Comparison of ENCODE assay signal across 23 cellular contexts in genomic region chr16:68206224-68206623, GRCh38. TPM values are rescaled to one million over a fixed set of nuclear protein-coding genes. Genes with fewer than 3 reads are reported as not detected.
DNase-seq lines count a peak whose midpoint lies in the region; ATAC-seq, FAIRE-seq and TF ChIP-seq lines count a peak whose summit lies in the region.
"Had no signal": no experiment of that assay in that cellular context is flagged by ENCODE, and none has a peak within 500 bp of the region (broad histone marks: within the 10 kb centered on the region; RNA-seq: fewer than 3 reads in every experiment).

No MANE protein-coding gene starts in this region.

- intact Hi-C loops in CD8-positive, alpha-beta T cell (cut with DNase I, micrococcal nuclease), result no loop called here
- intact Hi-C loops in endothelial cell of umbilical vein (cut with micrococcal nuclease), result no loop called here
- intact Hi-C loops in upper lobe of right lung (cut with DNase I), result no loop called here
- intact Hi-C loops in left ventricle myocardium superior (cut with micrococcal nuclease), result no loop called here

- peak overlapping the region; percentile 66 for H3K27ac Mint-ChIP-seq in activated naive CD8-positive, alpha-beta T cell
- no peak overlapping the region for H3K27ac Mint-ChIP-seq in activated naive CD8-positive, alpha-beta T cell treated with anti-CD3 and anti-CD28 coated beads, Interleukin-2, amount 50 U/mL, for 24 hours
- peak overlapping the region; percentile 25 for H3K27ac Mint-ChIP-seq in CD8-positive, alpha-beta T cell
- H3K27ac Mint-ChIP-seq: GM23338 had no signal

- no TSS peak for BruUV-seq in endothelial cell of umbilical vein (replicated peaks; lab: Mats Ljungman, UMichigan)

- H3K9me3 ChIP-seq in CD8-positive, alpha-beta T cell (ENCODE audit: low read length), result no peaks in the 10 kb centered on the region
- no peaks in the 10 kb centered on the region for H3K9me3 ChIP-seq in endothelial cell of umbilical vein (replicated peaks; ENCODE audit: control insufficient read depth, insufficient read depth, low read length)
- H3K9me3 ChIP-seq in upper lobe of right lung, result no peaks in the 10 kb centered on the region
- H3K9me3 ChIP-seq: HAP-1, SK-N-SH had no signal

- H3K27ac ChIP-seq in CD8-positive, alpha-beta T cell (ENCODE audit: low read depth, low read length), result no peak overlapping the region
- no peak overlapping the region for H3K27ac ChIP-seq in endothelial cell of umbilical vein (ENCODE audit: insufficient read depth, low read depth, low read length)
- H3K27ac ChIP-seq in upper lobe of right lung, result no peak overlapping the region

- H3K79me2 ChIP-seq in endothelial cell of umbilical vein (ENCODE audit: control insufficient read depth, insufficient read depth, low read length), result no peaks in the 10 kb centered on the region

- H2AFZ ChIP-seq in endothelial cell of umbilical vein (ENCODE audit: low read depth, low read length), result no peak overlapping the region
- H2AFZ ChIP-seq: GM23338 had no signal

- dilution Hi-C loops in endothelial cell of umbilical vein (cut with MboI; ENCODE audit: extremely low pct_ligation_motif_present, low sequenced_read_pairs), result no loop called here

- FAIRE-seq in endothelial cell of umbilical vein (lab: Jason Lieb, UNC), result no peak
- FAIRE-seq: A204.1, GM12891 had no signal

- no peaks in the 10 kb centered on the region for H3K27me3 Mint-ChIP-seq in activated naive CD8-positive, alpha-beta T cell
- no peaks in the 10 kb centered on the region for H3K27me3 Mint-ChIP-seq in activated naive CD8-positive, alpha-beta T cell treated with anti-CD3 and anti-CD28 coated beads, Interleukin-2, amount 50 U/mL, for 24 hours
- H3K27me3 Mint-ChIP-seq in CD8-positive, alpha-beta T cell (ENCODE audit: low read depth), result no peaks in the 10 kb centered on the region
- H3K27me3 Mint-ChIP-seq: CD4-positive, CD25-positive, alpha-beta regulatory T cell had no signal

- H3K4me3 ChIP-seq in CD8-positive, alpha-beta T cell (ENCODE audit: low read depth, low read length), result no peak overlapping the region
- H3K4me3 ChIP-seq in endothelial cell of umbilical vein (replicated peaks in 1 of 3; ENCODE audit: insufficient read depth in 1 of 3, low read depth in 1 of 3, low read length in 3 of 3) (no peak overlapping the region), upper lobe of right lung (no peak overlapping the region)
- H3K4me3 ChIP-seq: GM23338, HAP-1 had no signal

- no peak for ATAC-seq in activated naive CD8-positive, alpha-beta T cell treated with anti-CD3 and anti-CD28 coated beads, Interleukin-2, amount 50 U/mL, for 24 hours
- no peak for ATAC-seq in CD8-positive, alpha-beta T cell
- peak; percentile 25 for ATAC-seq in upper lobe of right lung
- no peak for ATAC-seq in left ventricle myocardium superior
- ATAC-seq: GM23338, Panc1 had no signal

- H3K36me3 ChIP-seq in CD8-positive, alpha-beta T cell (ENCODE audit: insufficient read depth, low read length), result peaks cover 4% of the 10 kb centered on the region
- no peaks in the 10 kb centered on the region for H3K36me3 ChIP-seq in endothelial cell of umbilical vein (ENCODE audit: control insufficient read depth in 2 of 2, extremely low read depth in 1 of 2, insufficient read depth in 2 of 2, low read length in 2 of 2)
- peaks cover 9% of the 10 kb centered on the region for H3K36me3 ChIP-seq in upper lobe of right lung
- H3K36me3 ChIP-seq: HAP-1 had no signal

- no peak overlapping the region for H3K9ac ChIP-seq in endothelial cell of umbilical vein (replicated peaks; ENCODE audit: extremely low read depth, insufficient read depth, low read length)
- H3K9ac ChIP-seq: SK-N-SH had no signal

- H4K20me1 ChIP-seq in endothelial cell of umbilical vein (replicated peaks; ENCODE audit: control insufficient read depth, extremely low read depth, insufficient read depth, low read length), result no peaks in the 10 kb centered on the region

- no peaks in the 10 kb centered on the region for H3K9me1 ChIP-seq in endothelial cell of umbilical vein (replicated peaks; ENCODE audit: control insufficient read depth, extremely low read depth, insufficient read depth, low read length)

- H3K4me1 Mint-ChIP-seq in activated naive CD8-positive, alpha-beta T cell (ENCODE audit: low read depth), result peaks cover 44% of the 10 kb centered on the region
- H3K4me1 Mint-ChIP-seq in activated naive CD8-positive, alpha-beta T cell treated with anti-CD3 and anti-CD28 coated beads, Interleukin-2, amount 50 U/mL, for 24 hours, result peaks cover 30% of the 10 kb centered on the region
- H3K4me1 Mint-ChIP-seq in CD8-positive, alpha-beta T cell (ENCODE audit: low read depth), result peaks cover 36% of the 10 kb centered on the region
- H3K4me1 Mint-ChIP-seq: GM23338 had no signal

- CTCF ChIA-PET in CD8-positive, alpha-beta T cell (lab: Charles Lee), result interaction anchor here (0.6 to 0.9 kb wide), 3 partner anchors 22 to 303 kb away, joined by 3 to 5 read pairs (median 3); no protein-coding TSS in a partner anchor
- CTCF ChIA-PET in endothelial cell of umbilical vein (lab: Charles Lee), result interaction anchor here (0.9 to 1.4 kb wide), 5 partner anchors 8 to 141 kb away, joined by 3 to 5 read pairs (median 3); no protein-coding TSS in a partner anchor

- TF ChIP-seq CTCF in CD8-positive, alpha-beta T cell (IDR thresholded peaks at IDR 0.05), result no peak
- TF ChIP-seq CTCF in endothelial cell of umbilical vein (IDR thresholded peaks at IDR 0.05; ENCODE audit: extremely low read depth in 1 of 2, insufficient read depth in 1 of 2, low read depth in 1 of 2, low read length in 2 of 2) (no peak), upper lobe of right lung (IDR thresholded peaks at IDR 0.05) (no peak)

- H3K4me3 Mint-ChIP-seq in activated naive CD8-positive, alpha-beta T cell, result no peak overlapping the region
- H3K4me3 Mint-ChIP-seq in activated naive CD8-positive, alpha-beta T cell treated with anti-CD3 and anti-CD28 coated beads, Interleukin-2, amount 50 U/mL, for 24 hours, result no peak overlapping the region
- H3K4me3 Mint-ChIP-seq in CD8-positive, alpha-beta T cell, result no peak overlapping the region
- H3K4me3 Mint-ChIP-seq: CD4-positive, CD25-positive, alpha-beta regulatory T cell; GM23338 had no signal

- H3K4me2 ChIP-seq in endothelial cell of umbilical vein (ENCODE audit: insufficient read depth, low read length), result no peak overlapping the region
- H3K4me2 ChIP-seq: GM23338, SK-N-SH had no signal

- POLR2A ChIA-PET in CD8-positive, alpha-beta T cell (lab: Charles Lee), result no interaction called here
- POLR2A ChIA-PET in endothelial cell of umbilical vein (lab: Charles Lee), result no interaction called here

- H3K9me3 Mint-ChIP-seq in activated naive CD8-positive, alpha-beta T cell (ENCODE audit: low read depth), result no peaks in the 10 kb centered on the region
- no peaks in the 10 kb centered on the region for H3K9me3 Mint-ChIP-seq in activated naive CD8-positive, alpha-beta T cell treated with anti-CD3 and anti-CD28 coated beads, Interleukin-2, amount 50 U/mL, for 24 hours
- H3K9me3 Mint-ChIP-seq in CD8-positive, alpha-beta T cell, result no peaks in the 10 kb centered on the region
- H3K9me3 Mint-ChIP-seq: CD4-positive, CD25-positive, alpha-beta regulatory T cell; GM23338 had no signal

- TF ChIP-seq POLR2A in endothelial cell of umbilical vein (IDR thresholded peaks at IDR 0.05; ENCODE audit: low read depth, low read length), result no peak

- peaks cover 21% of the 10 kb centered on the region for H3K4me1 ChIP-seq in CD8-positive, alpha-beta T cell (ENCODE audit: insufficient read depth, low read length)
- H3K4me1 ChIP-seq in endothelial cell of umbilical vein (ENCODE audit: control insufficient read depth, extremely low read depth, insufficient read depth, low read length) (no peaks in the 10 kb centered on the region), upper lobe of right lung (no peaks in the 10 kb centered on the region)
- H3K4me1 ChIP-seq: HAP-1 had no signal

- DNase-seq in activated naive CD8-positive, alpha-beta T cell treated with anti-CD3 and anti-CD28 coated beads, Interleukin-2, amount 50 U/mL, for 24 hours, result no peak
- DNase-seq in CD8-positive, alpha-beta T cell, result no peak
- peak; percentile 29 for DNase-seq in endothelial cell of umbilical vein (ENCODE audit: low read depth, low spot score)
- no peak for DNase-seq in upper lobe of right lung
- DNase-seq in NCI-H2196 (lab: John Stamatoyannopoulos, UW; ENCODE audit: unreplicated experiment), result no peak
- no peak for DNase-seq in left ventricle myocardium superior
- DNase-seq: CD4-positive, CD25-positive, alpha-beta regulatory T cell; DND-41; KBM-7; NCI-H1092; NCI-H1436 treated with DMSO at 0.1 percent for 48 hours; NCI-H1930; NCI-H226; NCI-H524; NCI-H82; SIG-M5; SK-N-SH had no signal

- H3K27me3 ChIP-seq in CD8-positive, alpha-beta T cell (ENCODE audit: insufficient read depth, low read length), result no peaks in the 10 kb centered on the region
- H3K27me3 ChIP-seq in endothelial cell of umbilical vein (ENCODE audit: control insufficient read depth in 2 of 2, insufficient read depth in 2 of 2, low read length in 2 of 2) (no peaks in the 10 kb centered on the region), upper lobe of right lung (no peaks in the 10 kb centered on the region)

- peaks cover 2% of the 10 kb centered on the region for H3K36me3 Mint-ChIP-seq in activated naive CD8-positive, alpha-beta T cell
- peaks cover 23% of the 10 kb centered on the region for H3K36me3 Mint-ChIP-seq in activated naive CD8-positive, alpha-beta T cell treated with anti-CD3 and anti-CD28 coated beads, Interleukin-2, amount 50 U/mL, for 24 hours (ENCODE audit: low read depth)
- H3K36me3 Mint-ChIP-seq in CD8-positive, alpha-beta T cell, result peaks cover 30% of the 10 kb centered on the region

RNA-seq across cellular contexts. Expression of gene ESRP2, which starts 29.7 kb away (rescaled TPM):
- total RNA-seq in CD8-positive, alpha-beta T cell, result not detected
- total RNA-seq in endothelial cell of umbilical vein (0.66 and 0.99 TPM in 2 replicates), upper lobe of right lung (61.0 TPM), left ventricle myocardium superior (0.87 TPM)
- 0.57 and 0.70 TPM in 2 replicates for polyA plus RNA-seq in endothelial cell of umbilical vein
- 0.32 and 0.34 TPM in 2 replicates for polyA plus RNA-seq in endothelial cell of umbilical vein (2011; cell fraction: cytosol; rRNA removed)
- 1.5 and 3.2 TPM in 2 replicates for polyA plus RNA-seq in endothelial cell of umbilical vein (2011; cell fraction: nucleus; rRNA removed)
- polyA plus RNA-seq in endothelial cell of umbilical vein (2012), result 0.44 and 0.80 TPM in 2 replicates
- 0.87 and 1.9 TPM in 2 replicates for polyA minus RNA-seq in endothelial cell of umbilical vein
- polyA minus RNA-seq in endothelial cell of umbilical vein (2011; cell fraction: cytosol; rRNA and poly(A)+ RNA removed), result 27.9 TPM
- polyA minus RNA-seq in endothelial cell of umbilical vein (2011; cell fraction: nucleus; rRNA and poly(A)+ RNA removed), result 0.29 TPM in 1 of 2 replicates, not detected in the other
- total RNA-seq: CD4-positive, CD25-positive, alpha-beta regulatory T cell had no signal

RNA-seq across cellular contexts. Expression of gene PLA2G15, which starts 38.9 kb away (rescaled TPM):
- 1 to 10 TPM; 5.1 to 6.0 TPM for total RNA-seq in CD8-positive, alpha-beta T cell
- total RNA-seq in endothelial cell of umbilical vein (24.0 and 24.3 TPM in 2 replicates), upper lobe of right lung (30.4 TPM), left ventricle myocardium superior (33.8 TPM)
- polyA plus RNA-seq in endothelial cell of umbilical vein, result 41.8 and 45.4 TPM in 2 replicates
- polyA plus RNA-seq in endothelial cell of umbilical vein (2011; cell fraction: cytosol; rRNA removed), result 21.1 and 23.7 TPM in 2 replicates
- 20.0 and 20.8 TPM in 2 replicates for polyA plus RNA-seq in endothelial cell of umbilical vein (2011; cell fraction: nucleus; rRNA removed)
- 25.3 and 38.2 TPM in 2 replicates for polyA plus RNA-seq in endothelial cell of umbilical vein (2012)
- polyA minus RNA-seq in endothelial cell of umbilical vein, result 28.4 and 36.6 TPM in 2 replicates
- polyA minus RNA-seq in endothelial cell of umbilical vein (2011; cell fraction: cytosol; rRNA and poly(A)+ RNA removed), result 6.1 TPM
- polyA minus RNA-seq in endothelial cell of umbilical vein (2011; cell fraction: nucleus; rRNA and poly(A)+ RNA removed), result 8.0 and 8.3 TPM in 2 replicates

RNA-seq across cellular contexts. Expression of gene SLC7A6, which starts 58.1 kb away (rescaled TPM):
- 100 to 1,000 TPM; 115 to 119 TPM for total RNA-seq in CD8-positive, alpha-beta T cell
- 68.0 and 68.7 TPM in 2 replicates for total RNA-seq in endothelial cell of umbilical vein
- polyA plus RNA-seq in endothelial cell of umbilical vein, result 86.5 and 92.0 TPM in 2 replicates
- polyA plus RNA-seq in endothelial cell of umbilical vein (2011; cell fraction: cytosol; rRNA removed), result 29.2 and 31.1 TPM in 2 replicates
- polyA plus RNA-seq in endothelial cell of umbilical vein (2011; cell fraction: nucleus; rRNA removed), result 261 and 278 TPM in 2 replicates
- 42.1 and 42.7 TPM in 2 replicates for polyA plus RNA-seq in endothelial cell of umbilical vein (2012)
- 295 and 328 TPM in 2 replicates for polyA minus RNA-seq in endothelial cell of umbilical vein
- 30.9 TPM for polyA minus RNA-seq in endothelial cell of umbilical vein (2011; cell fraction: cytosol; rRNA and poly(A)+ RNA removed)
- polyA minus RNA-seq in endothelial cell of umbilical vein (2011; cell fraction: nucleus; rRNA and poly(A)+ RNA removed), result 113 and 174 TPM in 2 replicates
- total RNA-seq in upper lobe of right lung, result 61.9 TPM
- total RNA-seq in left ventricle myocardium superior, result 38.2 TPM

Comparison
In these comparisons a context has a peak if more than half of its experiments do, and no peak if none do; other contexts are left out.
1. RNA of gene ESRP2, which starts 29.7 kb away (total RNA-seq): 61.0 TPM in upper lobe of right lung (single experiment); 0.87 TPM in left ventricle myocardium superior (single experiment), 0.66 to 0.99 TPM in endothelial cell of umbilical vein and not detected in CD8-positive, alpha-beta T cell; every median in the first group is over 10 times any median in the second.